ENCODE assay signal across 26 cellular contexts in genomic region chr16:72768611-72769010, GRCh38.
"Had no signal": no experiment of that assay in that cellular context is flagged by ENCODE, and none has a peak within 500 bp of the region (broad histone marks: within the 10 kb centered on the region; RNA-seq: fewer than 3 reads in every experiment).

No MANE protein-coding gene starts in this region.

- H3K36me3 ChIP-seq: adrenal gland had no signal

- ATAC-seq: activated CD8-positive, alpha-beta memory T cell treated with anti-CD3 and anti-CD28 coated beads, Interleukin-2, amount 10 ng/mL, durations not matched to agents 7 days and 5 days; body of pancreas had no signal

- H3K4me3 Mint-ChIP-seq: activated CD8-positive, alpha-beta memory T cell treated with anti-CD3 and anti-CD28 coated beads, Interleukin-2, amount 10 ng/mL, durations not matched to agents 7 days and 5 days; activated naive CD8-positive, alpha-beta T cell; activated T-cell treated with anti-CD3 and anti-CD28 coated beads, Interleukin-2, amount 50 U/mL, for 24 hours; activated T-helper 1 cell treated with anti-CD3 and anti-CD28 coated beads, Interleukin-12 subunit alpha, Interleukin-12 subunit beta, Interleukin-2, Interleukin-4 antibody, amounts not matched to agents 30 ng/mL and 10 ng/mL and 1 ng/mL, durations not matched to agents 14 hours and 24 hours and 36 hours; T-cell had no signal

- H3K27ac Mint-ChIP-seq: activated CD8-positive, alpha-beta memory T cell treated with anti-CD3 and anti-CD28 coated beads, Interleukin-2, amount 10 ng/mL, durations not matched to agents 7 days and 5 days; activated naive CD8-positive, alpha-beta T cell; activated T-cell treated with anti-CD3 and anti-CD28 coated beads, Interleukin-2, amount 50 U/mL, for 24 hours; activated T-helper 1 cell treated with anti-CD3 and anti-CD28 coated beads, Interleukin-12 subunit alpha, Interleukin-12 subunit beta, Interleukin-2, Interleukin-4 antibody, amounts not matched to agents 30 ng/mL and 10 ng/mL and 1 ng/mL, durations not matched to agents 14 hours and 24 hours and 36 hours; T-cell had no signal

- DNase-seq: activated CD4-positive, CD25-positive, alpha-beta regulatory T cell; activated CD8-positive, alpha-beta memory T cell treated with anti-CD3 and anti-CD28 coated beads, Interleukin-2, amount 10 ng/mL, durations not matched to agents 7 days and 5 days; activated effector memory CD4-positive, alpha-beta T cell treated with Interleukin-2 at 50 U/mL for 16 hours; activated naive CD4-positive, alpha-beta T cell; activated T-cell treated with anti-CD3 and anti-CD28 coated beads, Interleukin-2, amount 50 U/mL, for 24 hours; adrenal gland; aorta; body of pancreas; central memory CD4-positive, alpha-beta T cell; KG1; NCI-H1092 treated with DMSO at 0.1 percent for 48 hours; NCI-H1417 treated with DMSO at 0.1 percent for 48 hours; NCI-H1694; NCI-H2029; NCI-H2107; NCI-H2171 treated with DMSO at 0.1 percent for 48 hours; NCI-H526; NCI-H82; NK-92 treated with Interleukin-12 subunit alpha and Interleukin-12 subunit beta, amount 100 ng/mL, for 24 hours; PC-9; SIG-M5; T-cell; T-helper 2 cell had no signal

- H3K27me3 ChIP-seq: adrenal gland, body of pancreas had no signal

- H3K36me3 Mint-ChIP-seq: activated CD8-positive, alpha-beta memory T cell treated with anti-CD3 and anti-CD28 coated beads, Interleukin-2, amount 10 ng/mL, durations not matched to agents 7 days and 5 days; T-cell had no signal

- H3K4me1 Mint-ChIP-seq: activated CD8-positive, alpha-beta memory T cell treated with anti-CD3 and anti-CD28 coated beads, Interleukin-2, amount 10 ng/mL, durations not matched to agents 7 days and 5 days had no signal

- H3K27me3 Mint-ChIP-seq: activated CD8-positive, alpha-beta memory T cell treated with anti-CD3 and anti-CD28 coated beads, Interleukin-2, amount 10 ng/mL, durations not matched to agents 7 days and 5 days; activated naive CD8-positive, alpha-beta T cell; activated T-cell treated with anti-CD3 and anti-CD28 coated beads, Interleukin-2, amount 50 U/mL, for 24 hours; T-cell had no signal

- H3K4me3 ChIP-seq: adrenal gland, body of pancreas, PC-9 had no signal

- H3K27ac ChIP-seq: adrenal gland, body of pancreas, PC-9, VCaP had no signal

- H3K4me1 ChIP-seq: adrenal gland, body of pancreas had no signal

- H3K9me3 ChIP-seq: adrenal gland, body of pancreas had no signal
